ENCODE assay signal across 8 cellular contexts in genomic region chr4:74157116-74157742, GRCh38. TPM values are rescaled to one million over a fixed set of nuclear protein-coding genes. Genes with fewer than 3 reads are reported as not detected.
A peak's percentile ranks its signal among the peaks of the same experiment; 100 is the strongest.
DNase-seq lines count a peak whose midpoint lies in the region; ATAC-seq and TF ChIP-seq lines count a peak whose summit lies in the region.

No MANE protein-coding gene starts in this region.

- TSS peak; percentile 92 for BruUV-seq in MCF 10A (replicated peaks; lab: Mats Ljungman, UMichigan)

- no peaks in the 10 kb centered on the region for H3K9me3 Mint-ChIP-seq in MCF 10A (ENCODE audit: unreplicated experiment)

- intact Hi-C loops in MCF 10A (cut with micrococcal nuclease) (loop anchor here (1.0 to 5.0 kb wide), 4 partner anchors 48 to 120 kb away; partner anchors contain the start of genes CXCL2 and CXCL3), vagina (cut with DNase I) (no loop called here)

- CTCF ChIA-PET in MCF 10A (lab: Yijun Ruan, JAX) = interaction anchor here (0.6 to 1.1 kb wide), 4 partner anchors 26 to 289 kb away, joined by 3 to 5 read pairs (median 3); partner anchors contain the start of gene CXCL2

- H3K36me3 ChIP-seq in HUES64 (ENCODE audit: insufficient read depth, low read length) (peaks cover 23% of the 10 kb centered on the region), lung (ENCODE audit: control insufficient read depth in 2 of 2, insufficient read depth in 2 of 2, low read length in 2 of 2) (peaks cover 1 to 4% of the 10 kb centered on the region in 2 donors), vagina (peaks cover 0 to 6% of the 10 kb centered on the region in 2 donors)

- peak overlapping the region; percentile 94 for H3K27ac Mint-ChIP-seq in MCF 10A (ENCODE audit: low read depth, unreplicated experiment)

- H3K36me3 Mint-ChIP-seq in MCF 10A (ENCODE audit: insufficient read depth, unreplicated experiment) = peaks cover 46% of the 10 kb centered on the region

- TF ChIP-seq CTCF in MCF 10A (IDR thresholded peaks at IDR 0.05; ENCODE audit: unreplicated experiment) (no peak), lung (IDR thresholded peaks at IDR 0.05; ENCODE audit: control extremely low read depth, extremely low read depth) (no peak), vagina (IDR thresholded peaks at IDR 0.05) (no peak)

- TF ChIP-seq POLR2A in vagina (IDR thresholded peaks at IDR 0.05) = no peak

- H3K27me3 ChIP-seq in HUES64 (ENCODE audit: insufficient read depth, low read length) (no peaks in the 10 kb centered on the region), lung (ENCODE audit: control insufficient read depth, insufficient read depth) (no peaks in the 10 kb centered on the region), vagina (no peaks in the 10 kb centered on the region)

- H3K4me3 ChIP-seq in HUES64 (ENCODE audit: low read length) (peak overlapping the region; percentile 93), lung (peak overlapping the region; percentile 71), vagina (peak overlapping the region; percentile 63 to 86)

- H3K27ac ChIP-seq in HUES64 (ENCODE audit: low read depth, low read length) (peak overlapping the region; percentile 79), lung (ENCODE audit: low read depth in 1 of 2, low read length in 1 of 2) (peak overlapping the region; percentile 99 to 100), vagina (peak overlapping the region; percentile 85)

- peaks cover 38% of the 10 kb centered on the region for H3K4me1 Mint-ChIP-seq in MCF 10A (ENCODE audit: insufficient read depth, unreplicated experiment)

- no peak for ATAC-seq in lung (ENCODE audit: insufficient read depth, low FRiP score)
- ATAC-seq in HG02870 (IDR thresholded peaks at IDR 0.05; ENCODE audit: unreplicated experiment) = no peak

- peaks cover 30% of the 10 kb centered on the region for H3K4me1 ChIP-seq in HUES64 (ENCODE audit: insufficient read depth, low read length)
- peaks cover 0 to 19% of the 10 kb centered on the region in 2 donors for H3K4me1 ChIP-seq in lung (ENCODE audit: control insufficient read depth in 2 of 2, insufficient read depth in 2 of 2, low read length in 2 of 2)
- peaks cover 29% of the 10 kb centered on the region for H3K4me1 ChIP-seq in vagina

- H3K4me3 Mint-ChIP-seq in MCF 10A (ENCODE audit: unreplicated experiment) = peak overlapping the region; percentile 91

- WGBS in HUES64 = 29% methylated on average over 4 of the region's 4 CpGs
- WGBS in lung, 2 donors = 2 to 6% methylated on average over 4 of the region's 4 CpGs

- POLR2A ChIA-PET in MCF 10A (lab: Yijun Ruan, JAX) = interaction anchor here (0.6 to 7.8 kb wide), 20 partner anchors 9 to 848 kb away, joined by 3 to 206 read pairs (median 4); partner anchors contain the start of genes CXCL2, CXCL3 and EPGN

- peak; percentile 10 for DNase-seq in AG20443 (ENCODE audit: low spot score)
- peak; percentile 24 for DNase-seq in MCF 10A (ENCODE audit: unreplicated experiment)
- DNase-seq in lung (ENCODE audit: low spot score) = no peak
- no peak for DNase-seq in vagina (ENCODE audit: extremely low spot score in 2 of 2)
- no peak for DNase-seq in NCI-H526 treated with DMSO at 0.1 percent for 48 hours (lab: John Stamatoyannopoulos, UW)
- no peak for DNase-seq in NCI-H2227 treated with DMSO at 0.1 percent for 48 hours (lab: John Stamatoyannopoulos, UW)

- peak overlapping the region; percentile 88 for H3K9ac ChIP-seq in HUES64 (ENCODE audit: low read depth, low read length)

- H3K27me3 Mint-ChIP-seq in MCF 10A (ENCODE audit: insufficient read depth, unreplicated experiment) = no peaks in the 10 kb centered on the region

- H3K9me3 ChIP-seq in HUES64 (ENCODE audit: insufficient read depth, low read depth, low read length) (no peaks in the 10 kb centered on the region), lung (ENCODE audit: control insufficient read depth in 2 of 2, insufficient read depth in 1 of 2, low read length in 1 of 2) (no peaks in the 10 kb centered on the region), vagina (no peaks in the 10 kb centered on the region)

RNA-seq across cellular contexts. Expression of gene MTHFD2L, which starts 0.7 kb away (rescaled TPM):
- 10.0 TPM for polyA plus RNA-seq in HUES64 (2013, experiment 1 of 2)
- 10.6 TPM for polyA plus RNA-seq in HUES64 (2013, experiment 2 of 2)
- total RNA-seq in MCF 10A (2022) (110 and 113 TPM in 2 replicates), lung (10 to 100 TPM; 15.8 to 32.1 TPM), vagina (15.5 TPM)
- polyA plus RNA-seq in lung = 10 to 100 TPM; 11.9 to 15.0 TPM

RNA-seq across cellular contexts. Expression of gene CXCL2, which starts 58.2 kb away (rescaled TPM):
- 0.90 TPM for polyA plus RNA-seq in HUES64 (2013, experiment 1 of 2)
- 2.8 TPM for polyA plus RNA-seq in HUES64 (2013, experiment 2 of 2)
- total RNA-seq in MCF 10A (2022) (62.3 and 76.2 TPM in 2 replicates), lung (100 to 1,000 TPM in 1 of 2 donors, 10 to 100 TPM in 1; 82.2 to 127 TPM), vagina (17.7 TPM)
- 100 to 1,000 TPM in 1 of 2 donors, 10 to 100 TPM in 1; 98.4 to 291 TPM for polyA plus RNA-seq in lung

Comparison
In these comparisons a context has a peak if more than half of its experiments do, and no peak if none do; other contexts are left out.
1. DNase-seq: peak in AG20443 (single experiment) and MCF 10A (single experiment); none in lung (single experiment), vagina (0 of 2), NCI-H526 treated with DMSO at 0.1 percent for 48 hours (single experiment) and NCI-H2227 treated with DMSO at 0.1 percent for 48 hours (single experiment).
2. Peak in every context shown above with its lines, with median percentiles within 50 percentile points of each other: H3K27ac ChIP-seq and H3K4me3 ChIP-seq.